In genomic region chr2:30366199-30366691, GRCh38 we compare ENCODE assay signal across 9 cellular contexts.
DNase-seq lines count a peak whose midpoint lies in the region; ATAC-seq and TF ChIP-seq lines count a peak whose summit lies in the region.
"Had no signal": no experiment of that assay in that cellular context is flagged by ENCODE, and none has a peak within 500 bp of the region (broad histone marks: within the 10 kb centered on the region; RNA-seq: fewer than 3 reads in every experiment).

No MANE protein-coding gene starts in this region.

- peaks cover 2% of the 10 kb centered on the region for H3K27me3 Mint-ChIP-seq in activated B cell treated with CpG ODN at 0.5 μM for 24 hours

- DNase-seq in GM10266 (ENCODE audit: extremely low spot score) (peak; percentile 20), activated B cell treated with CpG ODN at 0.5 μM for 24 hours (no peak), dermis blood vessel endothelial cell (peak; percentile 34), posterior vena cava (ENCODE audit: low spot score) (no peak), NOMO-1 (lab: John Stamatoyannopoulos, UW; ENCODE audit: unreplicated experiment in 2 of 2) (no peak), NCI-H1092 treated with DMSO at 0.1 percent for 48 hours (lab: John Stamatoyannopoulos, UW) (no peak)
- DNase-seq in stimulated activated CD4-positive, alpha-beta T cell treated with anti-CD3 and anti-CD28 coated beads, Interleukin-4, amount 100 ng/mL, for 48 hours (ENCODE audit: low read depth in 2 of 2), result peak; percentile 27 to 38
- DNase-seq: left cardiac atrium had no signal

- POLR2A ChIA-PET in activated B cell treated with CpG ODN at 0.5 μM for 24 hours (lab: Charles Lee), result interaction anchor here (1.0 kb wide), 1 partner anchor 29 kb away, joined by 4 read pairs; no protein-coding TSS in a partner anchor

- no peaks in the 10 kb centered on the region for H3K9me3 Mint-ChIP-seq in activated B cell treated with CpG ODN at 0.5 μM for 24 hours

- intact Hi-C loops in activated B cell treated with CpG ODN at 0.5 μM for 24 hours (cut with micrococcal nuclease), result no loop called here
- intact Hi-C loops in posterior vena cava (cut with DNase I), result loop anchor here (5.0 to 10.0 kb wide), 3 partner anchors 101 to 339 kb away; no protein-coding TSS in a partner anchor

- TF ChIP-seq CTCF in GM10266 (IDR thresholded peaks at IDR 0.05; ENCODE audit: control insufficient read depth, insufficient read depth, low read depth, missing control alignments) (no peak), activated B cell treated with CpG ODN at 0.5 μM for 24 hours (IDR thresholded peaks at IDR 0.05) (no peak)

- CTCF ChIA-PET in activated B cell treated with CpG ODN at 0.5 μM for 24 hours (lab: Charles Lee), result no interaction called here

- H3K4me3 Mint-ChIP-seq in activated B cell treated with CpG ODN at 0.5 μM for 24 hours, result no peak overlapping the region

- no peak overlapping the region for H3K27ac Mint-ChIP-seq in activated B cell treated with CpG ODN at 0.5 μM for 24 hours

- peaks cover 30% of the 10 kb centered on the region for H3K4me1 Mint-ChIP-seq in activated B cell treated with CpG ODN at 0.5 μM for 24 hours

- no peaks in the 10 kb centered on the region for H3K36me3 Mint-ChIP-seq in activated B cell treated with CpG ODN at 0.5 μM for 24 hours (ENCODE audit: low read depth)

- ATAC-seq in activated B cell treated with CpG ODN at 0.5 μM for 24 hours (ENCODE audit: low read depth) (peak; percentile 32), HG03520 (IDR thresholded peaks at IDR 0.05; ENCODE audit: unreplicated experiment) (no peak)

Comparison
In these comparisons a context has a peak if more than half of its experiments do, and no peak if none do; other contexts are left out.
1. DNase-seq: peak in GM10266 (single experiment), dermis blood vessel endothelial cell (single experiment) and stimulated activated CD4-positive, alpha-beta T cell treated with anti-CD3 and anti-CD28 coated beads, Interleukin-4, amount 100 ng/mL, for 48 hours (2 of 2); none in activated B cell treated with CpG ODN at 0.5 μM for 24 hours (single experiment), posterior vena cava (single experiment), NOMO-1 (0 of 2) and NCI-H1092 treated with DMSO at 0.1 percent for 48 hours (single experiment).